21 cellular contexts compared by ENCODE assay signal in genomic region chrX:102744307-102744706, GRCh38.
"Had no signal": no experiment of that assay in that cellular context is flagged by ENCODE, and none has a peak within 500 bp of the region (broad histone marks: within the 10 kb centered on the region; RNA-seq: fewer than 3 reads in every experiment).

No MANE protein-coding gene starts in this region.

- H3K36me3 Mint-ChIP-seq: activated CD4-positive, alpha-beta memory T cell treated with anti-CD3 and anti-CD28 coated beads for 36 hours had no signal

- H3K27ac ChIP-seq: gastrocnemius medialis, left ventricle myocardium inferior, right lobe of liver, uterus had no signal

- H3K36me3 ChIP-seq: gastrocnemius medialis, left ventricle myocardium inferior, right lobe of liver, uterus had no signal

- H3K4me1 Mint-ChIP-seq: activated CD4-positive, alpha-beta T cell treated with anti-CD3 and anti-CD28 coated beads, Interleukin-2, amount 10 ng/mL, durations not matched to agents 24 days and 14 days; nephron had no signal

- H3K27me3 ChIP-seq: right lobe of liver, uterus had no signal

- DNase-seq: activated CD4-positive, alpha-beta memory T cell treated with anti-CD3 and anti-CD28 coated beads for 36 hours; activated CD4-positive, alpha-beta T cell treated with anti-CD3 and anti-CD28 coated beads, Interleukin-2, amount 10 ng/mL, durations not matched to agents 24 days and 14 days; activated gamma-delta T cell; activated naive CD4-positive, alpha-beta T cell treated with anti-CD3 and anti-CD28 coated beads, Interleukin-2, amount 50 U/mL, for 16 hours; effector CD8-positive, alpha-beta T cell; erythroblast; gastrocnemius medialis; glutamatergic neuron; left ventricle myocardium inferior; mesendoderm; posterior cingulate gyrus; right lobe of liver; stimulated activated CD4-positive, alpha-beta T cell treated with anti-CD3 and anti-CD28 coated beads, Interleukin-2, amount 100 ng/mL, for 48 hours; T-helper 1 cell; uterus had no signal

- H3K4me3 Mint-ChIP-seq: activated CD4-positive, alpha-beta memory T cell treated with anti-CD3 and anti-CD28 coated beads for 36 hours; nephron; type B pancreatic cell had no signal

- H3K9me3 ChIP-seq: gastrocnemius medialis, left ventricle myocardium inferior, right lobe of liver, uterus had no signal

- H3K4me3 ChIP-seq: gastrocnemius medialis, left ventricle myocardium inferior, lung, right lobe of liver, uterus had no signal

- H3K27ac Mint-ChIP-seq: activated CD4-positive, alpha-beta memory T cell treated with anti-CD3 and anti-CD28 coated beads for 36 hours; activated CD4-positive, alpha-beta T cell treated with anti-CD3 and anti-CD28 coated beads, Interleukin-2, amount 10 ng/mL, durations not matched to agents 24 days and 14 days; activated T-helper 1 cell treated with anti-CD3 and anti-CD28 coated beads, Interleukin-12 subunit alpha, Interleukin-12 subunit beta, Interleukin-2, Interleukin-4 antibody, amounts not matched to agents 30 ng/mL and 10 ng/mL and 1 ng/mL, durations not matched to agents 14 hours and 24 hours and 36 hours; nephron; stimulated activated naive CD8-positive, alpha-beta T cell treated with anti-CD3 and anti-CD28 coated beads, Interleukin-15, Interleukin-2, amounts not matched to agents 100 ng/mL and 50 ng/mL, for 24 hours; type B pancreatic cell had no signal

- ATAC-seq: gastrocnemius medialis had no signal

- H3K27me3 Mint-ChIP-seq: activated CD4-positive, alpha-beta memory T cell treated with anti-CD3 and anti-CD28 coated beads for 36 hours; activated CD4-positive, alpha-beta T cell treated with anti-CD3 and anti-CD28 coated beads, Interleukin-2, amount 10 ng/mL, durations not matched to agents 24 days and 14 days; central memory CD8-positive, alpha-beta T cell; stimulated activated naive CD8-positive, alpha-beta T cell treated with anti-CD3 and anti-CD28 coated beads, Interleukin-15, Interleukin-2, amounts not matched to agents 100 ng/mL and 50 ng/mL, for 24 hours; type B pancreatic cell had no signal

- H3K9me3 Mint-ChIP-seq: activated CD4-positive, alpha-beta memory T cell treated with anti-CD3 and anti-CD28 coated beads for 36 hours; activated CD4-positive, alpha-beta T cell treated with anti-CD3 and anti-CD28 coated beads, Interleukin-2, amount 10 ng/mL, durations not matched to agents 24 days and 14 days; activated T-helper 1 cell treated with anti-CD3 and anti-CD28 coated beads, Interleukin-12 subunit alpha, Interleukin-12 subunit beta, Interleukin-2, Interleukin-4 antibody, amounts not matched to agents 30 ng/mL and 10 ng/mL and 1 ng/mL, durations not matched to agents 14 hours and 24 hours and 36 hours; central memory CD8-positive, alpha-beta T cell; stimulated activated naive CD8-positive, alpha-beta T cell treated with anti-CD3 and anti-CD28 coated beads, Interleukin-15, Interleukin-2, amounts not matched to agents 100 ng/mL and 50 ng/mL, for 24 hours; type B pancreatic cell had no signal

- H3K4me1 ChIP-seq: gastrocnemius medialis, left ventricle myocardium inferior, right lobe of liver, uterus had no signal
